ENCODE assay signal across 31 cellular contexts in the genomic region with DNA sequence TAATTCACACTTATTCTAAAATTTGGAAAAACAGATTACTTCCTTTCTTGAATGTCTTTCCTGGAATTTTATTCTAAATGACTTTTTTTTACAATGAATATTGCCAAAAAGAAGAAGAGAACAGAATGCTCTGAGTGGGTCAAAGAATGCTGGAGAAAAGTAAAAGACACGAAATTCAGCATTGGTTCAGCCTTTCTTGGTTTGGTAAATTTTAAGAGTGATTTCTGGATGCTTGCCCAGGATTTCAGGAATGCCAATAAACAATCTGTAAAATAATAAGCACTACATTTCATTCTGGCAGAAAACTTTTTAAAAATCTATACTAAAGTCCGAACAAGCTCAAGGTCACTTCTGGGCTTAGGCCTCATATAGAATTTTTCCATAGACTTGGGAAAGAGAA.
DNase-seq lines count a peak whose midpoint lies in the region; ATAC-seq and TF ChIP-seq lines count a peak whose summit lies in the region.
"Had no signal": no experiment of that assay in that cellular context is flagged by ENCODE, and none has a peak within 500 bp of the region (broad histone marks: within the 10 kb centered on the region; RNA-seq: fewer than 3 reads in every experiment).

No MANE protein-coding gene starts in this region.

- no peaks in the 10 kb centered on the region for H3K9me3 ChIP-seq in BE2C
- H3K9me3 ChIP-seq: adrenal gland, heart right ventricle, lower lobe of right lung, MG63, upper lobe of right lung had no signal

- CTCF ChIA-PET in BJ (lab: Yijun Ruan, JAX) = no interaction called here

- no peak for ATAC-seq in HG03097 (IDR thresholded peaks at IDR 0.05; ENCODE audit: low FRiP score, unreplicated experiment)
- ATAC-seq: activated CD8-positive, alpha-beta T cell treated with anti-CD3 and anti-CD28 coated beads, Interleukin-2, amount 10 ng/mL, durations not matched to agents 7 days and 5 days; GM12878; heart right ventricle; K562; lower lobe of right lung; stimulated activated memory B cell treated with anti-CD40 and anti-IgM and Interleukin-4, amounts not matched to agents 10 μg/mL and 1 μg/mL and 100 μg/mL, for 72 hours; T-helper 17 cell; upper lobe of right lung had no signal

- H3K9me3 Mint-ChIP-seq in nephron = no peaks in the 10 kb centered on the region
- H3K9me3 Mint-ChIP-seq: nephron progenitor cell; stimulated activated memory B cell treated with anti-CD40 and anti-IgM and Interleukin-4, amounts not matched to agents 10 μg/mL and 1 μg/mL and 100 μg/mL, for 72 hours had no signal

- H3K4me3 ChIP-seq in BJ (ENCODE audit: low read depth, low read length) (no peak overlapping the region), fibroblast of mammary gland (ENCODE audit: control insufficient read depth, low read depth, low read length) (no peak overlapping the region), BE2C (ENCODE audit: low read depth, low read length) (no peak overlapping the region)
- H3K4me3 ChIP-seq: adrenal gland, dorsolateral prefrontal cortex, GM12878, heart right ventricle, K562, lower lobe of right lung, MG63, upper lobe of right lung had no signal

- H3K27me3 ChIP-seq in BJ (ENCODE audit: control insufficient read depth, insufficient read depth, low read length) (no peaks in the 10 kb centered on the region), BE2C (no peaks in the 10 kb centered on the region)
- H3K27me3 ChIP-seq: adrenal gland, dorsolateral prefrontal cortex, heart right ventricle, MG63, upper lobe of right lung had no signal

- DNase-seq in BJ (ENCODE audit: low read depth) = peak; percentile 19
- peak; percentile 58 for DNase-seq in astrocyte of the hippocampus (ENCODE audit: low read depth, low spot score)
- peak; percentile 17 for DNase-seq in fibroblast of mammary gland (ENCODE audit: low read depth)
- no peak for DNase-seq in stimulated activated naive CD4-positive, alpha-beta T cell (lab: John Stamatoyannopoulos, UW)
- no peak for DNase-seq in activated gamma-delta T cell treated with Interleukin-2 at 50 U/mL for 16 hours
- DNase-seq in BE2C = no peak
- DNase-seq: ACHN; activated CD4-positive, alpha-beta T cell treated with anti-CD3 and anti-CD28 coated beads for 1 hour; activated CD8-positive, alpha-beta T cell treated with anti-CD3 and anti-CD28 coated beads, Interleukin-2, amount 10 ng/mL, durations not matched to agents 7 days and 5 days; adrenal gland; Calu3; central memory CD4-positive, alpha-beta T cell; dorsolateral prefrontal cortex; heart right ventricle; lower lobe of right lung; MG63; NCI-H1417; NCI-H774; nephron progenitor cell; posterior cingulate gyrus; right cardiac atrium; RPMI8226; stimulated activated CD4-positive, alpha-beta T cell treated with anti-CD3 and anti-CD28 coated beads, Interleukin-4, amount 100 ng/mL, for 4 hours; T-helper 17 cell; upper lobe of right lung had no signal

- no peaks in the 10 kb centered on the region for H3K36me3 Mint-ChIP-seq in nephron (ENCODE audit: low read depth)
- H3K36me3 Mint-ChIP-seq: CD14-positive monocyte; stimulated activated memory B cell treated with anti-CD40 and anti-IgM and Interleukin-4, amounts not matched to agents 10 μg/mL and 1 μg/mL and 100 μg/mL, for 72 hours had no signal

- peaks cover 9% of the 10 kb centered on the region for H3K4me1 Mint-ChIP-seq in nephron
- H3K4me1 Mint-ChIP-seq: CD14-positive monocyte; nephron progenitor cell; stimulated activated memory B cell treated with anti-CD40 and anti-IgM and Interleukin-4, amounts not matched to agents 10 μg/mL and 1 μg/mL and 100 μg/mL, for 72 hours; T-helper 17 cell had no signal

- no peak for TF ChIP-seq CTCF in BJ (IDR thresholded peaks at IDR 0.05; ENCODE audit: insufficient read depth, low read depth, low read length)
- no peak for TF ChIP-seq CTCF in fibroblast of mammary gland (conservative IDR thresholded peaks at IDR 0.05; ENCODE audit: control insufficient read depth, insufficient read depth, low read depth, low read length)
- no peak for TF ChIP-seq CTCF in nephron (IDR thresholded peaks at IDR 0.05; ENCODE audit: unreplicated experiment in 3 of 3)
- no peak for TF ChIP-seq CTCF in BE2C (IDR thresholded peaks at IDR 0.05; ENCODE audit: low read depth, low read length)

- POLR2A ChIA-PET in BJ (lab: Charles Lee) = no interaction called here

- H3K4me3 Mint-ChIP-seq in nephron = no peak overlapping the region
- H3K4me3 Mint-ChIP-seq: activated CD8-positive, alpha-beta T cell treated with anti-CD3 and anti-CD28 coated beads, Interleukin-2, amount 10 ng/mL, durations not matched to agents 7 days and 5 days; CD14-positive monocyte; nephron progenitor cell; stimulated activated memory B cell treated with anti-CD40 and anti-IgM and Interleukin-4, amounts not matched to agents 10 μg/mL and 1 μg/mL and 100 μg/mL, for 72 hours; T-helper 17 cell had no signal

- no peaks in the 10 kb centered on the region for H3K36me3 ChIP-seq in BJ (ENCODE audit: control insufficient read depth, insufficient read depth, low read length)
- H3K36me3 ChIP-seq in BE2C = no peaks in the 10 kb centered on the region
- H3K36me3 ChIP-seq: adrenal gland, heart right ventricle, lower lobe of right lung, MG63, upper lobe of right lung had no signal

- H3K27ac Mint-ChIP-seq in nephron = peak overlapping the region; percentile 29 to 43 (median 30)
- H3K27ac Mint-ChIP-seq: activated CD8-positive, alpha-beta T cell treated with anti-CD3 and anti-CD28 coated beads, Interleukin-2, amount 10 ng/mL, durations not matched to agents 7 days and 5 days; CD14-positive monocyte; nephron progenitor cell; stimulated activated memory B cell treated with anti-CD40 and anti-IgM and Interleukin-4, amounts not matched to agents 10 μg/mL and 1 μg/mL and 100 μg/mL, for 72 hours; T-helper 17 cell had no signal

- no peaks in the 10 kb centered on the region for H3K27me3 Mint-ChIP-seq in nephron (ENCODE audit: low read depth)
- H3K27me3 Mint-ChIP-seq: stimulated activated memory B cell treated with anti-CD40 and anti-IgM and Interleukin-4, amounts not matched to agents 10 μg/mL and 1 μg/mL and 100 μg/mL, for 72 hours; T-helper 17 cell had no signal

- H3K4me1 ChIP-seq in BE2C = no peaks in the 10 kb centered on the region
- H3K4me1 ChIP-seq: adrenal gland, heart right ventricle, lower lobe of right lung, upper lobe of right lung had no signal

Comparison
In these comparisons a context has a peak if more than half of its experiments do, and no peak if none do; other contexts are left out.
1. DNase-seq: peak in BJ (single experiment), astrocyte of the hippocampus (single experiment) and fibroblast of mammary gland (single experiment); none in stimulated activated naive CD4-positive, alpha-beta T cell (0 of 6), activated gamma-delta T cell treated with Interleukin-2 at 50 U/mL for 16 hours (single experiment) and BE2C (single experiment).